Comparison of ENCODE assay signal across 8 cellular contexts in genomic region chr1:181061891-181062777, GRCh38. TPM values are rescaled to one million over a fixed set of nuclear protein-coding genes. Genes with fewer than 3 reads are reported as not detected.
DNase-seq lines count a peak whose midpoint lies in the region; ATAC-seq and TF ChIP-seq lines count a peak whose summit lies in the region.

No MANE protein-coding gene starts in this region.

- intact Hi-C loops in activated CD4-positive, alpha-beta T cell treated with anti-CD3 and anti-CD28 coated beads for 36 hours (cut with DNase I, micrococcal nuclease) = no loop called here
- intact Hi-C loops in OCI-LY7 (cut with micrococcal nuclease; ENCODE audit: unreplicated experiment) (no loop called here), left ventricle myocardium inferior (cut with micrococcal nuclease) (no loop called here), testis (cut with DNase I; ENCODE audit: low total_unique reads) (no loop called here)

- H3K27me3 ChIP-seq in left ventricle myocardium inferior (ENCODE audit: low read depth) (no peaks in the 10 kb centered on the region), upper lobe of left lung (no peaks in the 10 kb centered on the region), testis (no peaks in the 10 kb centered on the region)

- H2AFZ ChIP-seq in OCI-LY7 (ENCODE audit: low read length) = peak overlapping the region; percentile 90

- no peaks in the 10 kb centered on the region for H3K27me3 Mint-ChIP-seq in activated CD4-positive, alpha-beta T cell treated with anti-CD3 and anti-CD28 coated beads for 36 hours

- peaks cover 25% of the 10 kb centered on the region for H3K36me3 Mint-ChIP-seq in activated CD4-positive, alpha-beta T cell treated with anti-CD3 and anti-CD28 coated beads for 36 hours (ENCODE audit: low read depth)

- peak; percentile 64 for ATAC-seq in activated CD4-positive, alpha-beta T cell treated with anti-CD3 and anti-CD28 coated beads for 36 hours
- ATAC-seq in HG02852 (IDR thresholded peaks at IDR 0.05; ENCODE audit: unreplicated experiment) = peak; percentile 84
- ATAC-seq in upper lobe of left lung (ENCODE audit: low FRiP score in 2 of 2) = peak; percentile 71 to 92

- H3K79me2 ChIP-seq in OCI-LY7 (ENCODE audit: insufficient read depth, low read depth, low read length) = no peaks in the 10 kb centered on the region

- H3K27ac ChIP-seq in OCI-LY7 (ENCODE audit: low read depth, low read length, poor library complexity, severe bottlenecking) (no peak overlapping the region), left ventricle myocardium inferior (replicated peaks) (peak overlapping the region; percentile 48), upper lobe of left lung (peak overlapping the region in 3 of 4 donors; percentile 64 to 71 (median 69)), testis (no peak overlapping the region)

- CTCF ChIA-PET in activated CD4-positive, alpha-beta T cell treated with anti-CD3 and anti-CD28 coated beads for 36 hours (lab: Charles Lee) = interaction anchor here (0.8 to 2.2 kb wide), 7 partner anchors 11 to 98 kb away, joined by 3 to 9 read pairs (median 4); no protein-coding TSS in a partner anchor
- CTCF ChIA-PET in OCI-LY7 (lab: Charles Lee; ENCODE audit: unreplicated experiment) = no interaction called here

- BruUV-seq in OCI-LY7 (replicated peaks; lab: Mats Ljungman, UMichigan) = no TSS peak

- peak overlapping the region; percentile 45 for H3K4me3 Mint-ChIP-seq in activated CD4-positive, alpha-beta T cell treated with anti-CD3 and anti-CD28 coated beads for 36 hours

- no peak for TF ChIP-seq CTCF in OCI-LY7 (conservative IDR thresholded peaks at IDR 0.05; ENCODE audit: low read length)
- TF ChIP-seq CTCF in left ventricle myocardium inferior (IDR thresholded peaks at IDR 0.05; ENCODE audit: borderline replicate concordance) = no peak
- no peak for TF ChIP-seq CTCF in upper lobe of left lung (IDR thresholded peaks at IDR 0.05)
- no peak for TF ChIP-seq CTCF in testis (IDR thresholded peaks at IDR 0.05)

- no peaks in the 10 kb centered on the region for H3K9me3 ChIP-seq in OCI-LY7 (ENCODE audit: low read length)
- H3K9me3 ChIP-seq in left ventricle myocardium inferior (replicated peaks) = peaks cover 6% of the 10 kb centered on the region
- H3K9me3 ChIP-seq in upper lobe of left lung = peaks cover 0 to 5% (median 0%) of the 10 kb centered on the region in 4 donors
- H3K9me3 ChIP-seq in testis = no peaks in the 10 kb centered on the region

- H3K4me1 Mint-ChIP-seq in activated CD4-positive, alpha-beta T cell treated with anti-CD3 and anti-CD28 coated beads for 36 hours = peaks cover 21% of the 10 kb centered on the region

- TF ChIP-seq POLR2A in upper lobe of left lung (IDR thresholded peaks at IDR 0.05) (peak in 1 of 4 donors; percentile 41), testis (IDR thresholded peaks at IDR 0.05) (no peak)

- H3K9me2 ChIP-seq in OCI-LY7 (ENCODE audit: insufficient read depth, low read length) = no peaks in the 10 kb centered on the region

- POLR2A ChIA-PET in activated CD4-positive, alpha-beta T cell treated with anti-CD3 and anti-CD28 coated beads for 36 hours (lab: Charles Lee) = interaction anchor here (0.6 to 1.5 kb wide), 2 partner anchors 28 to 41 kb away, joined by 3 to 9 read pairs; no protein-coding TSS in a partner anchor
- POLR2A ChIA-PET in OCI-LY7 (lab: Charles Lee) = interaction anchor here (0.7 to 1.4 kb wide), 2 partner anchors 8 to 29 kb away, joined by 3 read pairs; partner anchors contain the start of gene MR1

- H3K4me3 ChIP-seq in OCI-LY7 (ENCODE audit: low read depth, low read length, poor library complexity, severe bottlenecking) (peak overlapping the region; percentile 17), left ventricle myocardium inferior (no peak overlapping the region), upper lobe of left lung (peak overlapping the region in 1 of 4 donors; percentile 5), testis (no peak overlapping the region)

- no peaks in the 10 kb centered on the region for H4K20me1 ChIP-seq in OCI-LY7 (ENCODE audit: insufficient read depth, low read length)

- DNase-seq in activated CD4-positive, alpha-beta T cell treated with anti-CD3 and anti-CD28 coated beads for 36 hours = peak; percentile 43
- DNase-seq in activated CD4-positive, alpha-beta T cell treated with anti-CD3 and anti-CD28 coated beads for 1 hour = no peak
- DNase-seq in OCI-LY7 (ENCODE audit: low spot score) (peak; percentile 38), left ventricle myocardium inferior (peak; percentile 26), upper lobe of left lung (peak; percentile 47 to 61), testis (no peak), 8988T (no peak)

- peak overlapping the region; percentile 67 for H3K4me2 ChIP-seq in OCI-LY7 (ENCODE audit: low read length)

- H3K27ac Mint-ChIP-seq in activated CD4-positive, alpha-beta T cell treated with anti-CD3 and anti-CD28 coated beads for 36 hours = peak overlapping the region; percentile 85

- H3K9me3 Mint-ChIP-seq in activated CD4-positive, alpha-beta T cell treated with anti-CD3 and anti-CD28 coated beads for 36 hours (ENCODE audit: low read depth) = peaks cover 12% of the 10 kb centered on the region

- H3K4me1 ChIP-seq in OCI-LY7 (ENCODE audit: insufficient read depth, low read length, poor library complexity, severe bottlenecking) (peaks cover 16% of the 10 kb centered on the region), left ventricle myocardium inferior (peaks cover 47% of the 10 kb centered on the region), upper lobe of left lung (peaks cover 3 to 15% (median 6%) of the 10 kb centered on the region in 4 donors), testis (no peaks in the 10 kb centered on the region)

- 62 to 63% methylated on average over 14 of the region's 14 CpGs for WGBS in upper lobe of left lung, 2 donors
- WGBS in testis, 2 donors = 73 to 79% methylated on average over 14 of the region's 14 CpGs

- H3K36me3 ChIP-seq in OCI-LY7 (ENCODE audit: insufficient read depth, low read length) (no peaks in the 10 kb centered on the region), left ventricle myocardium inferior (no peaks in the 10 kb centered on the region), upper lobe of left lung (peaks cover 0 to 4% (median 0%) of the 10 kb centered on the region in 4 donors), testis (ENCODE audit: low read depth, missing control alignments) (no peaks in the 10 kb centered on the region)

- TF ChIP-seq EP300 in upper lobe of left lung (IDR thresholded peaks at IDR 0.05) = no peak

RNA-seq across cellular contexts. Expression of gene IER5, which starts 26.4 kb away (rescaled TPM):
- 10 to 100 TPM; 16.3 to 24.3 TPM for total RNA-seq in activated CD4-positive, alpha-beta T cell treated with anti-CD3 and anti-CD28 coated beads for 36 hours
- total RNA-seq in OCI-LY7 (2014; rRNA removed; shearing (Covaris generic)) = 14.3 and 18.3 TPM in 2 replicates
- 7.2 and 8.2 TPM in 2 replicates for total RNA-seq in OCI-LY7 (2022)
- total RNA-seq in left ventricle myocardium inferior = 22.1 TPM
- total RNA-seq in upper lobe of left lung = 10 to 100 TPM; 15.0 to 43.6 (median 26.1) TPM
- 10 to 100 TPM; 10.3 to 13.3 TPM for total RNA-seq in testis
- 7.1 TPM for polyA plus RNA-seq in testis (ENCODE audit: insufficient read depth, low read depth, low replicate concordance)

RNA-seq across cellular contexts. Expression of gene MR1, which starts 28.4 kb away (rescaled TPM):
- 10 to 100 TPM; 21.5 to 25.3 TPM for total RNA-seq in activated CD4-positive, alpha-beta T cell treated with anti-CD3 and anti-CD28 coated beads for 36 hours
- 5.9 and 7.9 TPM in 2 replicates for total RNA-seq in OCI-LY7 (2014; rRNA removed; shearing (Covaris generic))
- total RNA-seq in OCI-LY7 (2022) (15.8 and 18.3 TPM in 2 replicates), left ventricle myocardium inferior (4.8 TPM), upper lobe of left lung (10 to 100 TPM; 22.0 to 54.0 (median 26.9) TPM), testis (1 to 10 TPM; 5.8 to 7.1 TPM)
- 8.6 TPM for polyA plus RNA-seq in testis (ENCODE audit: insufficient read depth, low read depth, low replicate concordance)

RNA-seq across cellular contexts. Expression of gene STX6, which starts 39.5 kb away (rescaled TPM):
- 10 to 100 TPM; 18.1 to 20.4 TPM for total RNA-seq in activated CD4-positive, alpha-beta T cell treated with anti-CD3 and anti-CD28 coated beads for 36 hours
- total RNA-seq in OCI-LY7 (2014; rRNA removed; shearing (Covaris generic)) = 7.7 and 12.0 TPM in 2 replicates
- total RNA-seq in OCI-LY7 (2022) (12.9 and 13.4 TPM in 2 replicates), left ventricle myocardium inferior (7.2 TPM), upper lobe of left lung (10 to 100 TPM; 29.2 to 44.1 (median 35.2) TPM), testis (10 to 100 TPM; 26.5 to 29.7 TPM)
- polyA plus RNA-seq in testis (ENCODE audit: insufficient read depth, low read depth, low replicate concordance) = 12.7 TPM

Comparison
In these comparisons a context has a peak if more than half of its experiments do, and no peak if none do; other contexts are left out.
1. DNase-seq: peak in activated CD4-positive, alpha-beta T cell treated with anti-CD3 and anti-CD28 coated beads for 36 hours (single experiment), OCI-LY7 (single experiment), left ventricle myocardium inferior (single experiment) and upper lobe of left lung (2 of 2); none in activated CD4-positive, alpha-beta T cell treated with anti-CD3 and anti-CD28 coated beads for 1 hour (single experiment), testis (single experiment) and 8988T (single experiment).
2. H3K27ac ChIP-seq: peak in left ventricle myocardium inferior (single experiment) and upper lobe of left lung (3 of 4); none in OCI-LY7 (single experiment) and testis (0 of 2).
3. Peak in every context shown above with its lines, with median percentiles within 50 percentile points of each other: ATAC-seq.